In genomic region chr7:122633472-122633871, GRCh38 we compare ENCODE assay signal across 10 cellular contexts.
"Had no signal": no experiment of that assay in that cellular context is flagged by ENCODE, and none has a peak within 500 bp of the region (broad histone marks: within the 10 kb centered on the region; RNA-seq: fewer than 3 reads in every experiment).

No MANE protein-coding gene starts in this region.

- H3K4me3 Mint-ChIP-seq: HFFc6, IgD-negative memory B cell had no signal

- FAIRE-seq: HepG2 had no signal

- H3K36me3 ChIP-seq: HAP-1 had no signal

- H3K9ac ChIP-seq: GM23248 had no signal

- H3K4me1 Mint-ChIP-seq: IgD-negative memory B cell had no signal

- H3K27ac ChIP-seq: GM23248, HL-60 had no signal

- ATAC-seq: HCT116, HepG2 had no signal

- H3K4me1 ChIP-seq: HAP-1 had no signal

- DNase-seq: GM23248, GOT3, H7, HFFc6, KG1 had no signal

- H3K27ac Mint-ChIP-seq: HFFc6 had no signal

- H3K4me3 ChIP-seq: GM23248, HAP-1 had no signal

- H3K36me3 Mint-ChIP-seq: IgD-negative memory B cell had no signal

- H3K9me3 ChIP-seq: HAP-1 had no signal

- H3K27me3 Mint-ChIP-seq: IgD-negative memory B cell had no signal

- H2AFZ ChIP-seq: GM23248 had no signal
